ENCODE assay signal across 19 cellular contexts in genomic region chr13:97826421-97826965, GRCh38.
A peak's percentile ranks its signal among the peaks of the same experiment; 100 is the strongest.
DNase-seq lines count a peak whose midpoint lies in the region; ATAC-seq, FAIRE-seq and TF ChIP-seq lines count a peak whose summit lies in the region.
"Had no signal": no experiment of that assay in that cellular context is flagged by ENCODE, and none has a peak within 500 bp of the region (broad histone marks: within the 10 kb centered on the region; RNA-seq: fewer than 3 reads in every experiment).

No MANE protein-coding gene starts in this region.

- H3K9me3 Mint-ChIP-seq in endodermal cell, result no peaks in the 10 kb centered on the region
- peaks cover 12% of the 10 kb centered on the region for H3K9me3 Mint-ChIP-seq in natural killer cell treated with Interleukin-12 subunit alpha and Interleukin-12 subunit beta and Interleukin-15 and Interleukin-18, amount 100 ng/mL, for 72 hours
- H3K9me3 Mint-ChIP-seq: H9 had no signal

- H3K9ac ChIP-seq in endodermal cell (ENCODE audit: extremely low read depth, low read length, poor library complexity, severe bottlenecking) (no peak overlapping the region), trophoblast cell (ENCODE audit: low read length) (no peak overlapping the region)
- H3K9ac ChIP-seq: GM23248 had no signal

- no peak overlapping the region for H3K4me3 Mint-ChIP-seq in endodermal cell
- no peak overlapping the region for H3K4me3 Mint-ChIP-seq in natural killer cell treated with Interleukin-12 subunit alpha and Interleukin-12 subunit beta and Interleukin-15 and Interleukin-18, amount 100 ng/mL, for 72 hours
- H3K4me3 Mint-ChIP-seq: CD4-positive, alpha-beta memory T cell; H9 had no signal

- 89 to 94% methylated on average over 5 of the region's 5 CpGs for WGBS in endodermal cell (ENCODE audit: insufficient coverage in 1 of 2, insufficient read length in 1 of 2), 2 experiments
- WGBS in trophoblast cell (ENCODE audit: extremely low coverage, insufficient coverage, insufficient read length), result no CpG with 5 or more reads among the region's 5 CpGs

- FAIRE-seq in H54 (lab: Jason Lieb, UNC), result peak; percentile 61
- FAIRE-seq: GM12891, GM18507, H1 had no signal

- DNase-seq in H54 (ENCODE audit: insufficient read length, low spot score) (no peak), M059J (ENCODE audit: low read depth) (peak; percentile 2), endodermal cell (no peak), trophoblast cell (peak; percentile 54 to 75)
- no peak for DNase-seq in natural killer cell treated with Interleukin-12 subunit alpha and Interleukin-12 subunit beta and Interleukin-15 and Interleukin-18, amount 100 ng/mL, for 72 hours (ENCODE audit: low spot score)
- DNase-seq: C1 segment of cervical spinal cord; Calu3; CD4-positive, alpha-beta memory T cell; COR-L47; DMS53; DMS79 treated with DMSO at 0.1 percent for 48 hours; GF-D8; GM23248; H9 had no signal

- H2BK120ac ChIP-seq in trophoblast cell (ENCODE audit: insufficient read depth, low read length, poor library complexity), result no peak overlapping the region

- no peak overlapping the region for H3K27ac ChIP-seq in endodermal cell (ENCODE audit: low read depth, low read length)
- H3K27ac ChIP-seq in trophoblast cell (ENCODE audit: low read depth, low read length), result no peak overlapping the region
- H3K27ac ChIP-seq: GM23248 had no signal

- no peak overlapping the region for H2BK12ac ChIP-seq in trophoblast cell (ENCODE audit: low read length)

- no peak overlapping the region for H2BK5ac ChIP-seq in trophoblast cell (ENCODE audit: low read depth, low read length, poor library complexity)

- no peak overlapping the region for H3K23ac ChIP-seq in trophoblast cell (ENCODE audit: low read length)

- H3K4me1 ChIP-seq in endodermal cell (ENCODE audit: control insufficient read depth, insufficient read depth, low read length), result no peaks in the 10 kb centered on the region
- peaks cover 0 to 3% of the 10 kb centered on the region in 2 experiments for H3K4me1 ChIP-seq in trophoblast cell (ENCODE audit: control insufficient read depth in 1 of 2, insufficient read depth in 2 of 2, low read length in 2 of 2)

- H3K79me1 ChIP-seq in trophoblast cell (ENCODE audit: low read length), result no peaks in the 10 kb centered on the region

- no peaks in the 10 kb centered on the region for H3K36me3 ChIP-seq in endodermal cell (ENCODE audit: control insufficient read depth, insufficient read depth, low read length)
- H3K36me3 ChIP-seq in trophoblast cell (ENCODE audit: control insufficient read depth in 1 of 2, insufficient read depth in 2 of 2, low read length in 2 of 2), result no peaks in the 10 kb centered on the region

- no peak overlapping the region for H3K4ac ChIP-seq in trophoblast cell (ENCODE audit: low read depth, low read length)

- no peak overlapping the region for H4K12ac ChIP-seq in trophoblast cell (ENCODE audit: low read depth, low read length)

- peak overlapping the region; percentile 5 for H3K27ac Mint-ChIP-seq in endodermal cell
- H3K27ac Mint-ChIP-seq in natural killer cell treated with Interleukin-12 subunit alpha and Interleukin-12 subunit beta and Interleukin-15 and Interleukin-18, amount 100 ng/mL, for 72 hours, result no peak overlapping the region
- H3K27ac Mint-ChIP-seq: H9 had no signal

- H3K36me3 Mint-ChIP-seq in endodermal cell (ENCODE audit: low read depth), result no peaks in the 10 kb centered on the region
- no peaks in the 10 kb centered on the region for H3K36me3 Mint-ChIP-seq in natural killer cell treated with Interleukin-12 subunit alpha and Interleukin-12 subunit beta and Interleukin-15 and Interleukin-18, amount 100 ng/mL, for 72 hours
- H3K36me3 Mint-ChIP-seq: CD4-positive, alpha-beta memory T cell had no signal

- H3K9me3 ChIP-seq in endodermal cell (ENCODE audit: control insufficient read depth, low read length), result no peaks in the 10 kb centered on the region
- peaks cover 1% of the 10 kb centered on the region for H3K9me3 ChIP-seq in trophoblast cell (ENCODE audit: insufficient read depth, low read depth, low read length)

- H4K91ac ChIP-seq in trophoblast cell (ENCODE audit: low read depth, low read length), result no peak overlapping the region

- no peaks in the 10 kb centered on the region for H3K4me1 Mint-ChIP-seq in endodermal cell
- no peaks in the 10 kb centered on the region for H3K4me1 Mint-ChIP-seq in natural killer cell treated with Interleukin-12 subunit alpha and Interleukin-12 subunit beta and Interleukin-15 and Interleukin-18, amount 100 ng/mL, for 72 hours (ENCODE audit: low read depth in 2 of 2)
- H3K4me1 Mint-ChIP-seq: CD4-positive, alpha-beta memory T cell; H9 had no signal

- no peak for TF ChIP-seq CTCF in endodermal cell (conservative IDR thresholded peaks at IDR 0.05)

- no peaks in the 10 kb centered on the region for H3K79me2 ChIP-seq in trophoblast cell (ENCODE audit: control insufficient read depth, insufficient read depth, low read length, poor library complexity)

- H3K18ac ChIP-seq in trophoblast cell (ENCODE audit: low read length), result no peak overlapping the region

- no peak overlapping the region for H2AK5ac ChIP-seq in trophoblast cell (ENCODE audit: low read length)

- H4K8ac ChIP-seq in trophoblast cell (ENCODE audit: low read depth, low read length), result no peak overlapping the region

- peaks cover 3% of the 10 kb centered on the region for H3K27me3 Mint-ChIP-seq in endodermal cell (ENCODE audit: insufficient read depth)
- peaks cover 3 to 18% of the 10 kb centered on the region in 2 donors for H3K27me3 Mint-ChIP-seq in natural killer cell treated with Interleukin-12 subunit alpha and Interleukin-12 subunit beta and Interleukin-15 and Interleukin-18, amount 100 ng/mL, for 72 hours

- no peak overlapping the region for H3K4me2 ChIP-seq in trophoblast cell (ENCODE audit: low read length)

- H3K27me3 ChIP-seq in endodermal cell (ENCODE audit: control insufficient read depth, insufficient read depth, low read length, poor library complexity, severe bottlenecking), result no peaks in the 10 kb centered on the region
- no peaks in the 10 kb centered on the region for H3K27me3 ChIP-seq in trophoblast cell (ENCODE audit: insufficient read depth, low read length)

- TF ChIP-seq POLR2A in H54 (IDR thresholded peaks at IDR 0.05; ENCODE audit: low read depth, low read length), result no peak

- no peak for ATAC-seq in GM18868 (IDR thresholded peaks at IDR 0.05; ENCODE audit: unreplicated experiment)
- ATAC-seq in natural killer cell treated with Interleukin-12 subunit alpha and Interleukin-12 subunit beta and Interleukin-15 and Interleukin-18, amount 100 ng/mL, for 72 hours, result no peak
- ATAC-seq: HCT116 had no signal

- no peak overlapping the region for H3K14ac ChIP-seq in trophoblast cell (ENCODE audit: low read length)

- H3K4me3 ChIP-seq in endodermal cell (ENCODE audit: low read length) (peak overlapping the region; percentile 31), trophoblast cell (ENCODE audit: low read depth, low read length) (no peak overlapping the region)
- H3K4me3 ChIP-seq: GM23248 had no signal

- H2AFZ ChIP-seq in trophoblast cell (ENCODE audit: insufficient read depth, low read length, poor library complexity), result no peak overlapping the region
- H2AFZ ChIP-seq: GM23248 had no signal

Comparison
In these comparisons a context has a peak if more than half of its experiments do, and no peak if none do; other contexts are left out.
1. DNase-seq: peak in M059J (single experiment) and trophoblast cell (2 of 2); none in H54 (single experiment), endodermal cell (single experiment) and natural killer cell treated with Interleukin-12 subunit alpha and Interleukin-12 subunit beta and Interleukin-15 and Interleukin-18, amount 100 ng/mL, for 72 hours (single experiment).